In the genomic region with DNA sequence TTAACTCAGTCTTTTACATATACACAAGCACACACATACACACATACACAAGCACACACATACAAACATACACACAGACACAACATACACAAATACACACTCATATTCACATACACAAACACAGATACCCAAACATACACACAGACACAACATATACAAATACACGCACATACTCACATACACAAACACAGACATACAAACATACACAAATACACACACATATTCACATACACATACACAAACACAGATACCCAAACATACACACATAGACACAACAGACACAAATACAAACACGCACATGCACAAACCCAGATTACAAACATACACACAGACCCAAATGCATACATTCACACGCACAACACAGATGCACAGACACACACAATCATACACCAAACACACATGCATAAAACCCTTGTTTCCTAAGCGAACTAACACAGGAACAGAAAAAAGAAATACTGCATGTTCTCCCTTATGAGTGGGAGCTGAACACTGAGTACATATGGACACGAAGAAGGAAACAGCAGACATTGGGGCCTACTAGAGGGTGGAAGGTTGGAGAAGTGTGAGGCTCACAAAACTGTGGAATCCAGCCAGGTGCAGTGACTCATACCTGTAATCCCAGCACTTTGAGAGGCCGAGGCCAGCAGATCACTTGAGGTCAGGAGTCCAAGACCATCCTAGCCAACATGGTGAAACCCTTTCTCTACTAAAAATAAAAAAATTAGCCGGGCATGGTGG, we compare ENCODE assay signal across 10 cellular contexts. TPM values are rescaled to one million over a fixed set of nuclear protein-coding genes. Genes with fewer than 3 reads are reported as not detected.
DNase-seq lines count a peak whose midpoint lies in the region; ATAC-seq, FAIRE-seq and TF ChIP-seq lines count a peak whose summit lies in the region.
"Had no signal": no experiment of that assay in that cellular context is flagged by ENCODE, and none has a peak within 500 bp of the region (broad histone marks: within the 10 kb centered on the region; RNA-seq: fewer than 3 reads in every experiment).

No MANE protein-coding gene starts in this region.

- POLR2A ChIA-PET in naive thymus-derived CD8-positive, alpha-beta T cell (lab: Charles Lee), result interaction anchor here (1.2 to 1.7 kb wide), 3 partner anchors 10 to 187 kb away, joined by 3 to 9 read pairs (median 4); no protein-coding TSS in a partner anchor
- POLR2A ChIA-PET in A673 (lab: Charles Lee; ENCODE audit: low non-redundant PET), result no interaction called here

- ATAC-seq in naive thymus-derived CD8-positive, alpha-beta T cell, result no peak

- no peaks in the 10 kb centered on the region for H3K36me3 Mint-ChIP-seq in naive thymus-derived CD8-positive, alpha-beta T cell
- H3K36me3 Mint-ChIP-seq: brain had no signal

- intact Hi-C loops in A673 (cut with micrococcal nuclease; ENCODE audit: unreplicated experiment), result no loop called here

- peak overlapping the region in 7 of 10 donors; percentile 1 to 70 (median 33) for H3K27ac Mint-ChIP-seq in naive thymus-derived CD8-positive, alpha-beta T cell

- no peaks in the 10 kb centered on the region for H3K9me3 Mint-ChIP-seq in naive thymus-derived CD8-positive, alpha-beta T cell

- H3K36me3 ChIP-seq in bronchial epithelial cell (ENCODE audit: control insufficient read depth, insufficient read depth, low read length), result no peaks in the 10 kb centered on the region
- no peaks in the 10 kb centered on the region for H3K36me3 ChIP-seq in A673 (ENCODE audit: insufficient read depth, low read length, poor library complexity, severe bottlenecking)

- DNase-seq in ELR (ENCODE audit: low read depth) (peak; percentile 52), NCI-H2029 (lab: John Stamatoyannopoulos, UW) (peak; percentile 40), bronchial epithelial cell (ENCODE audit: low read depth) (peak; percentile 70), dedifferentiated amniotic fluid mesenchymal stem cell (ENCODE audit: extremely low spot score) (no peak), A673 (ENCODE audit: low spot score) (no peak), NCI-H345 treated with DMSO at 0.1 percent for 48 hours (lab: John Stamatoyannopoulos, UW; ENCODE audit: unreplicated experiment) (no peak)
- no peak for DNase-seq in naive thymus-derived CD8-positive, alpha-beta T cell
- DNase-seq: hippocampal formation, NCI-H2081 treated with DMSO at 0.1 percent for 48 hours had no signal

- TF ChIP-seq CTCF in bronchial epithelial cell (IDR thresholded peaks at IDR 0.05; ENCODE audit: insufficient read depth, low read length, severe bottlenecking), result no peak
- TF ChIP-seq CTCF in A673 (conservative IDR thresholded peaks at IDR 0.05; ENCODE audit: low read depth, low read length), result no peak

- peaks cover 0 to 2% (median 0%) of the 10 kb centered on the region in 5 donors for H3K27me3 Mint-ChIP-seq in naive thymus-derived CD8-positive, alpha-beta T cell

- peaks cover 32 to 69% (median 64%) of the 10 kb centered on the region in 4 donors for H3K4me1 Mint-ChIP-seq in naive thymus-derived CD8-positive, alpha-beta T cell

- CTCF ChIA-PET in A673 (lab: Charles Lee), result interaction anchor here (0.6 kb wide), 1 partner anchor 192 kb away, joined by 4 read pairs; no protein-coding TSS in a partner anchor

- H3K27ac ChIP-seq in A673 (ENCODE audit: low read depth, low read length, poor library complexity, severe bottlenecking), result no peak overlapping the region

- peaks cover 4% of the 10 kb centered on the region for H3K27me3 ChIP-seq in bronchial epithelial cell (ENCODE audit: control insufficient read depth, insufficient read depth, low read length)
- H3K27me3 ChIP-seq in A673 (replicated peaks; ENCODE audit: insufficient read depth, low read depth, low read length, poor library complexity), result no peaks in the 10 kb centered on the region

- peak overlapping the region in 1 of 10 donors; percentile 5 for H3K4me3 Mint-ChIP-seq in naive thymus-derived CD8-positive, alpha-beta T cell
- H3K4me3 Mint-ChIP-seq: brain had no signal

- no peak for FAIRE-seq in bronchial epithelial cell (lab: Jason Lieb, UNC)

- H3K4me3 ChIP-seq in bronchial epithelial cell (ENCODE audit: low read depth, low read length) (no peak overlapping the region), A673 (ENCODE audit: low read depth, low read length, poor library complexity, severe bottlenecking) (no peak overlapping the region)

- no TSS peak for BruUV-seq in A673 (replicated peaks; lab: Mats Ljungman, UMichigan)

- H3K4me1 ChIP-seq in A673 (ENCODE audit: insufficient read depth, low read length, poor library complexity, severe bottlenecking), result no peaks in the 10 kb centered on the region

- no peaks in the 10 kb centered on the region for H3K9me3 ChIP-seq in A673 (ENCODE audit: low read depth, low read length, poor library complexity, severe bottlenecking)

RNA-seq across cellular contexts. Expression of gene PIM1, which starts 34.2 kb away (rescaled TPM):
- total RNA-seq in bronchial epithelial cell (29.2 and 35.3 TPM in 2 replicates), A673 (2021) (8.9 and 10.6 TPM in 2 replicates)
- total RNA-seq in naive thymus-derived CD8-positive, alpha-beta T cell, result 10 to 100 TPM; 79.3 to 80.5 TPM
- polyA plus RNA-seq in naive thymus-derived CD8-positive, alpha-beta T cell, result 100 to 1,000 TPM; 106 to 196 (median 182) TPM

RNA-seq across cellular contexts. Expression of gene TBC1D22B, which starts 53.4 kb away (rescaled TPM):
- 4.7 and 6.7 TPM in 2 replicates for total RNA-seq in bronchial epithelial cell
- 1 to 10 TPM; 9.4 to 9.5 TPM for total RNA-seq in naive thymus-derived CD8-positive, alpha-beta T cell
- polyA plus RNA-seq in naive thymus-derived CD8-positive, alpha-beta T cell, result 1 to 10 TPM; 5.1 to 8.4 (median 5.4) TPM
- 13.1 and 13.5 TPM in 2 replicates for total RNA-seq in A673 (2021)

RNA-seq across cellular contexts. Expression of gene TMEM217, which starts 53.8 kb away (rescaled TPM):
- total RNA-seq in bronchial epithelial cell, result 0.26 and 0.38 TPM in 2 replicates
- total RNA-seq in naive thymus-derived CD8-positive, alpha-beta T cell, result under 1 TPM; 0.42 to 0.96 TPM
- polyA plus RNA-seq in naive thymus-derived CD8-positive, alpha-beta T cell, result under 1 TPM; 0.24 to 0.71 (median 0.54) TPM
- 0.37 TPM in 1 of 2 replicates, not detected in the other for total RNA-seq in A673 (2021)

Comparison
In these comparisons a context has a peak if more than half of its experiments do, and no peak if none do; other contexts are left out.
1. DNase-seq: peak in ELR (single experiment), NCI-H2029 (single experiment) and bronchial epithelial cell (single experiment); none in naive thymus-derived CD8-positive, alpha-beta T cell (0 of 10), dedifferentiated amniotic fluid mesenchymal stem cell (single experiment), A673 (single experiment) and NCI-H345 treated with DMSO at 0.1 percent for 48 hours (single experiment).